Comparison of ENCODE assay signal across 8 cellular contexts in genomic region chr12:56723352-56723751, GRCh38. TPM values are rescaled to one million over a fixed set of nuclear protein-coding genes. Genes with fewer than 3 reads are reported as not detected.
A peak's percentile ranks its signal among the peaks of the same experiment; 100 is the strongest.
DNase-seq lines count a peak whose midpoint lies in the region; TF ChIP-seq lines count a peak whose summit lies in the region.

No MANE protein-coding gene starts in this region.

- peaks cover 32% of the 10 kb centered on the region for H4K20me1 ChIP-seq in mammary epithelial cell (ENCODE audit: insufficient read depth, low read length)

- DNase-seq in mammary epithelial cell (no peak), posterior vena cava (ENCODE audit: low spot score) (no peak), hepatic stellate cell (ENCODE audit: low spot score) (no peak), AG20443 (ENCODE audit: low spot score) (no peak), amygdala (lab: John Stamatoyannopoulos, UW) (no peak)

- H3K9ac ChIP-seq in HUES6 (ENCODE audit: low read length) (peak overlapping the region; percentile 99), mammary epithelial cell (ENCODE audit: insufficient read depth, low read length) (peak overlapping the region; percentile 100)

- no peaks in the 10 kb centered on the region for H3K9me3 ChIP-seq in HUES6 (ENCODE audit: control insufficient read depth, insufficient read depth, low read depth, low read length)
- no peaks in the 10 kb centered on the region for H3K9me3 ChIP-seq in mammary epithelial cell (replicated peaks; ENCODE audit: insufficient read depth, low read length)
- no peaks in the 10 kb centered on the region for H3K9me3 ChIP-seq in muscle layer of duodenum (ENCODE audit: control insufficient read depth in 1 of 2, low read length in 2 of 2)

- no TSS peak for BruUV-seq in mammary epithelial cell (replicated peaks; lab: Mats Ljungman, UMichigan)

- H3K36me3 ChIP-seq in HUES6 (ENCODE audit: control insufficient read depth, insufficient read depth, low read length) (peaks cover 69% of the 10 kb centered on the region), mammary epithelial cell (ENCODE audit: insufficient read depth, low read length) (peaks cover 15% of the 10 kb centered on the region), muscle layer of duodenum (ENCODE audit: control insufficient read depth in 1 of 2, insufficient read depth in 2 of 2, low read length in 2 of 2) (peaks cover 21 to 24% of the 10 kb centered on the region in 2 donors)

- H2AFZ ChIP-seq in mammary epithelial cell (ENCODE audit: low read depth, low read length) = no peak overlapping the region

- H3K27ac ChIP-seq in 22Rv1 (peak overlapping the region; percentile 99), HUES6 (ENCODE audit: low read depth, low read length) (peak overlapping the region; percentile 97; the same call in 1 of the 2 replicates), mammary epithelial cell (ENCODE audit: insufficient read depth, low read depth, low read length) (peak overlapping the region; percentile 94), muscle layer of duodenum (ENCODE audit: low read length) (peak overlapping the region; percentile 99)

- dilution Hi-C loops in mammary epithelial cell (cut with HindIII; ENCODE audit: low sequenced_read_pairs) = no loop called here

- intact Hi-C loops in mammary epithelial cell (cut with micrococcal nuclease) (no loop called here), posterior vena cava (cut with DNase I) (no loop called here)

- peak overlapping the region; percentile 92 for H3K4me3 ChIP-seq in HUES6 (ENCODE audit: low read depth, low read length)
- H3K4me3 ChIP-seq in mammary epithelial cell (replicated peaks in 1 of 3; ENCODE audit: insufficient read depth in 1 of 3, low read depth in 2 of 3, low read length in 3 of 3) = peak overlapping the region; percentile 74 to 99 (median 96)
- H3K4me3 ChIP-seq in muscle layer of duodenum (ENCODE audit: low read depth in 1 of 2, low read length in 2 of 2) = peak overlapping the region; percentile 75 to 100

- CTCF ChIA-PET in mammary epithelial cell (lab: Charles Lee; ENCODE audit: low non-redundant PET) = no interaction called here

- TF ChIP-seq CTCF in 22Rv1 (IDR thresholded peaks at IDR 0.05) (no peak), mammary epithelial cell (conservative IDR thresholded peaks at IDR 0.05 in 1 of 2, IDR thresholded peaks at IDR 0.05 in 1 of 2; ENCODE audit: extremely low read depth in 1 of 2, insufficient read depth in 1 of 2, low read depth in 1 of 2, low read length in 2 of 2) (no peak)

- H3K79me2 ChIP-seq in mammary epithelial cell (ENCODE audit: insufficient read depth, low read length) = peaks cover 68% of the 10 kb centered on the region

- peak overlapping the region; percentile 94 for H3K4me2 ChIP-seq in mammary epithelial cell (ENCODE audit: insufficient read depth, low read depth, low read length)

- 31% methylated on average over 3 of the region's 3 CpGs for WGBS in mammary epithelial cell (ENCODE audit: low coverage, missing lambda C conversion rate)

- H3K4me1 ChIP-seq in HUES6 (ENCODE audit: control insufficient read depth, insufficient read depth, low read length) = peaks cover 31% of the 10 kb centered on the region
- peaks cover 28% of the 10 kb centered on the region for H3K4me1 ChIP-seq in mammary epithelial cell (ENCODE audit: insufficient read depth, low read length)
- peaks cover 32 to 56% of the 10 kb centered on the region in 2 donors for H3K4me1 ChIP-seq in muscle layer of duodenum (ENCODE audit: control insufficient read depth in 1 of 2, insufficient read depth in 2 of 2, low read length in 2 of 2)

- H3K27me3 ChIP-seq in HUES6 (ENCODE audit: control insufficient read depth, insufficient read depth, low read length) (no peaks in the 10 kb centered on the region), mammary epithelial cell (ENCODE audit: insufficient read depth, low read length) (no peaks in the 10 kb centered on the region), muscle layer of duodenum (ENCODE audit: low read depth, low read length) (no peaks in the 10 kb centered on the region)

- in situ Hi-C loops in mammary epithelial cell (cut with MboI; ENCODE audit: low sequenced_read_pairs in 2 of 2) = no loop called here

RNA-seq across cellular contexts. Expression of gene NACA, which starts 1.7 kb away (rescaled TPM):
- total RNA-seq in mammary epithelial cell = 100 to 1,000 TPM; 727 to 735 TPM
- 545 TPM for polyA plus RNA-seq in mammary epithelial cell
- 66.8 TPM for polyA minus RNA-seq in mammary epithelial cell
- 100 to 1,000 TPM; 530 to 542 TPM for total RNA-seq in posterior vena cava

RNA-seq across cellular contexts. Expression of gene PRIM1, which starts 28.8 kb away (rescaled TPM):
- total RNA-seq in mammary epithelial cell (10 to 100 TPM in 1 of 2 donors, 1 to 10 TPM in 1; 5.0 to 16.1 TPM), posterior vena cava (1 to 10 TPM; 3.7 to 4.7 TPM)
- 16.4 TPM for polyA plus RNA-seq in mammary epithelial cell
- polyA minus RNA-seq in mammary epithelial cell = 101 TPM

RNA-seq across cellular contexts. Expression of gene PTGES3, which starts 35.3 kb away (rescaled TPM):
- 100 to 1,000 TPM in 1 of 2 donors, 10 to 100 TPM in 1; 63.5 to 197 TPM for total RNA-seq in mammary epithelial cell
- polyA plus RNA-seq in mammary epithelial cell = 85.2 TPM
- 76.3 TPM for polyA minus RNA-seq in mammary epithelial cell
- total RNA-seq in posterior vena cava = 100 to 1,000 TPM; 132 to 145 TPM

RNA-seq across cellular contexts. Expression of gene HSD17B6, which starts 39.8 kb away (rescaled TPM):
- 1 to 10 TPM in 1 of 2 donors, under 1 TPM in 1; 0.83 to 1.5 TPM for total RNA-seq in mammary epithelial cell
- 0.99 TPM for polyA plus RNA-seq in mammary epithelial cell
- not detected for polyA minus RNA-seq in mammary epithelial cell
- 10 to 100 TPM; 34.2 to 34.8 TPM for total RNA-seq in posterior vena cava
